Comparison of ENCODE assay signal across 8 cellular contexts in genomic region chr6:151482290-151482689, GRCh38. TPM values are rescaled to one million over a fixed set of nuclear protein-coding genes. Genes with fewer than 3 reads are reported as not detected.
DNase-seq lines count a peak whose midpoint lies in the region; ATAC-seq and TF ChIP-seq lines count a peak whose summit lies in the region.

No MANE protein-coding gene starts in this region.

- H3K9me3 Mint-ChIP-seq in MCF 10A (ENCODE audit: unreplicated experiment), result no peaks in the 10 kb centered on the region
- H3K9me3 Mint-ChIP-seq in type B pancreatic cell, result no peaks in the 10 kb centered on the region

- no peak overlapping the region for H3K27ac Mint-ChIP-seq in MCF 10A (ENCODE audit: low read depth, unreplicated experiment)
- no peak overlapping the region for H3K27ac Mint-ChIP-seq in type B pancreatic cell

- no peak for TF ChIP-seq CTCF in breast epithelium (IDR thresholded peaks at IDR 0.05)
- no peak for TF ChIP-seq CTCF in MCF 10A (IDR thresholded peaks at IDR 0.05; ENCODE audit: unreplicated experiment)
- no peak for TF ChIP-seq CTCF in fibroblast of pulmonary artery (IDR thresholded peaks at IDR 0.05; ENCODE audit: low read length, missing control alignments)
- no peak for TF ChIP-seq CTCF in tibial nerve (IDR thresholded peaks at IDR 0.05)
- no peak for TF ChIP-seq CTCF in type B pancreatic cell (conservative IDR thresholded peaks at IDR 0.05)

- H3K27me3 ChIP-seq in breast epithelium (no peaks in the 10 kb centered on the region), tibial nerve (no peaks in the 10 kb centered on the region)

- H3K36me3 ChIP-seq in breast epithelium, result no peaks in the 10 kb centered on the region
- H3K36me3 ChIP-seq in tibial nerve, result no peaks in the 10 kb centered on the region

- DNase-seq in breast epithelium (ENCODE audit: low spot score in 2 of 2) (no peak), MCF 10A (ENCODE audit: unreplicated experiment) (no peak), SKM-1 (lab: John Stamatoyannopoulos, UW; ENCODE audit: unreplicated experiment) (peak; percentile 17), fibroblast of pulmonary artery (ENCODE audit: low read depth) (peak; percentile 53), tibial nerve (ENCODE audit: low spot score in 2 of 2) (no peak), type B pancreatic cell (ENCODE audit: extremely low spot score, unreplicated experiment) (no peak), cerebellar cortex (ENCODE audit: low spot score) (no peak)

- ATAC-seq in HG03025 (IDR thresholded peaks at IDR 0.05; ENCODE audit: low FRiP score, unreplicated experiment), result no peak

- H3K4me1 Mint-ChIP-seq in MCF 10A (ENCODE audit: insufficient read depth, unreplicated experiment) (no peaks in the 10 kb centered on the region), type B pancreatic cell (ENCODE audit: unreplicated experiment) (no peaks in the 10 kb centered on the region)

- no peaks in the 10 kb centered on the region for H3K36me3 Mint-ChIP-seq in MCF 10A (ENCODE audit: insufficient read depth, unreplicated experiment)
- no peaks in the 10 kb centered on the region for H3K36me3 Mint-ChIP-seq in type B pancreatic cell

- TF ChIP-seq POLR2A in breast epithelium (IDR thresholded peaks at IDR 0.05) (no peak), tibial nerve (IDR thresholded peaks at IDR 0.05) (no peak)

- no peaks in the 10 kb centered on the region for H3K27me3 Mint-ChIP-seq in MCF 10A (ENCODE audit: insufficient read depth, unreplicated experiment)
- no peaks in the 10 kb centered on the region for H3K27me3 Mint-ChIP-seq in type B pancreatic cell

- WGBS in tibial nerve, 2 donors, result 5 to 9% methylated on average over 5 of the region's 5 CpGs

- H3K27ac ChIP-seq in breast epithelium (peak overlapping the region; percentile 31 to 45), tibial nerve (peak overlapping the region in 3 of 4 donors; percentile 21 to 60 (median 58))

- H3K9me3 ChIP-seq in breast epithelium, result no peaks in the 10 kb centered on the region
- H3K9me3 ChIP-seq in tibial nerve, result no peaks in the 10 kb centered on the region

- H3K4me1 ChIP-seq in breast epithelium (no peaks in the 10 kb centered on the region), tibial nerve (peaks cover 0 to 11% (median 0%) of the 10 kb centered on the region in 4 donors)

- CTCF ChIA-PET in MCF 10A (lab: Yijun Ruan, JAX), result interaction anchor here (0.6 to 0.7 kb wide), 3 partner anchors 523 to 1472 kb away, joined by 3 to 4 read pairs (median 3); no protein-coding TSS in a partner anchor

- no peak for TF ChIP-seq EP300 in tibial nerve (IDR thresholded peaks at IDR 0.05)

- no TSS peak for BruUV-seq in MCF 10A (replicated peaks; lab: Mats Ljungman, UMichigan)

- H3K4me3 ChIP-seq in breast epithelium, result peak overlapping the region; percentile 0 to 49 (median 14)
- peak overlapping the region; percentile 0 for H3K4me3 ChIP-seq in fibroblast of pulmonary artery (replicated peaks; ENCODE audit: low read depth, low read length)
- H3K4me3 ChIP-seq in tibial nerve, result peak overlapping the region in 2 of 4 donors; percentile 15 to 28

- POLR2A ChIA-PET in MCF 10A (lab: Yijun Ruan, JAX), result interaction anchor here (0.9 kb wide), 1 partner anchor 9 kb away, joined by 4 read pairs; no protein-coding TSS in a partner anchor

- intact Hi-C loops in breast epithelium (cut with DNase I; ENCODE audit: low total_unique reads), result no loop called here
- intact Hi-C loops in MCF 10A (cut with micrococcal nuclease), result no loop called here

- no peak overlapping the region for H3K4me3 Mint-ChIP-seq in MCF 10A (ENCODE audit: unreplicated experiment)
- no peak overlapping the region for H3K4me3 Mint-ChIP-seq in type B pancreatic cell

RNA-seq across cellular contexts. Expression of gene CCDC170, which starts 11.5 kb away (rescaled TPM):
- total RNA-seq in breast epithelium (1 to 10 TPM; 3.5 to 9.8 (median 9.4) TPM), MCF 10A (2022) (not detected in 2 replicates), tibial nerve (1 to 10 TPM in 3 of 4 donors, under 1 TPM in 1; 0.66 to 3.3 (median 1.4) TPM), type B pancreatic cell (ENCODE audit: low replicate concordance) (0.24 and 1.9 TPM in 2 replicates)

RNA-seq across cellular contexts. Expression of gene RMND1, which starts 30.4 kb away (rescaled TPM):
- total RNA-seq in breast epithelium, result 10 to 100 TPM; 25.3 to 34.1 (median 32.1) TPM
- 32.9 and 37.6 TPM in 2 replicates for total RNA-seq in MCF 10A (2022)
- total RNA-seq in tibial nerve, result 10 to 100 TPM; 18.4 to 31.8 (median 27.0) TPM
- total RNA-seq in type B pancreatic cell (ENCODE audit: low replicate concordance), result 22.7 and 28.6 TPM in 2 replicates

Comparison
In these comparisons a context has a peak if more than half of its experiments do, and no peak if none do; other contexts are left out.
1. DNase-seq: peak in SKM-1 (single experiment) and fibroblast of pulmonary artery (single experiment); none in breast epithelium (0 of 2), MCF 10A (single experiment), tibial nerve (0 of 2), type B pancreatic cell (single experiment) and cerebellar cortex (single experiment).